Comparison of ENCODE assay signal across 14 cellular contexts in genomic region chr13:81596224-81596753, GRCh38.
DNase-seq lines count a peak whose midpoint lies in the region; TF ChIP-seq lines count a peak whose summit lies in the region.
"Had no signal": no experiment of that assay in that cellular context is flagged by ENCODE, and none has a peak within 500 bp of the region (broad histone marks: within the 10 kb centered on the region; RNA-seq: fewer than 3 reads in every experiment).

No MANE protein-coding gene starts in this region.

- no peak overlapping the region for H2AFZ ChIP-seq in mesenchymal stem cell (ENCODE audit: low read depth, low read length)
- H2AFZ ChIP-seq: GM23248 had no signal

- no peak for TF ChIP-seq CTCF in spleen (IDR thresholded peaks at IDR 0.05 in 8 of 11, conservative IDR thresholded peaks at IDR 0.05 in 3 of 11)
- TF ChIP-seq CTCF in CD14-positive monocyte (IDR thresholded peaks at IDR 0.05) = no peak

- H2BK12ac ChIP-seq in mesenchymal stem cell (ENCODE audit: low read length in 2 of 2) = no peak overlapping the region

- TF ChIP-seq POLR2A in spleen (IDR thresholded peaks at IDR 0.05) = no peak

- H3K4me2 ChIP-seq in mesenchymal stem cell (ENCODE audit: low read length, poor library complexity, severe bottlenecking) = peak overlapping the region; percentile 28

- no peak overlapping the region for H3K4me3 Mint-ChIP-seq in CD14-positive monocyte
- H3K4me3 Mint-ChIP-seq: B cell; CD4-positive, alpha-beta memory T cell had no signal

- H3K4me3 ChIP-seq in SK-N-MC (peak overlapping the region; percentile 6), mesenchymal stem cell (ENCODE audit: insufficient read depth in 1 of 2, low read depth in 1 of 2, low read length in 2 of 2) (no peak overlapping the region), spleen (no peak overlapping the region)
- H3K4me3 ChIP-seq: GM23248 had no signal

- no peak overlapping the region for H3K18ac ChIP-seq in mesenchymal stem cell (ENCODE audit: low read depth in 1 of 2, low read length in 2 of 2)

- H3K4me1 ChIP-seq in mesenchymal stem cell (ENCODE audit: control insufficient read depth, insufficient read depth, low read depth, low read length) (no peaks in the 10 kb centered on the region), spleen (no peaks in the 10 kb centered on the region)

- WGBS in mesenchymal stem cell = 96% methylated on average over 2 of the region's 2 CpGs
- WGBS in spleen, 5 donors = 54 to 80% (median 68%) methylated on average over 2 of the region's 2 CpGs

- no peak overlapping the region for H3K23ac ChIP-seq in mesenchymal stem cell (ENCODE audit: low read length in 2 of 2)

- DNase-seq in SK-N-MC (ENCODE audit: low read depth, low spot score) (peak; percentile 47), amniotic epithelial cell (ENCODE audit: low read depth) (peak; percentile 17), mesenchymal stem cell (no peak), renal cortical epithelial cell (ENCODE audit: low read depth) (peak; percentile 88), NCI-H82 (lab: John Stamatoyannopoulos, UW) (no peak), spleen (no peak), CD14-positive monocyte (ENCODE audit: low spot score) (no peak)
- DNase-seq: C1 segment of cervical spinal cord; CD4-positive, alpha-beta memory T cell; DMS153; DMS79 treated with DMSO at 0.1 percent for 48 hours; EL; GM23248 had no signal

- H3K9me3 Mint-ChIP-seq in CD14-positive monocyte = peaks cover 0 to 2% (median 0%) of the 10 kb centered on the region in 7 donors

- H3K27me3 ChIP-seq in mesenchymal stem cell (ENCODE audit: control insufficient read depth in 1 of 2, insufficient read depth in 1 of 2, low read length in 2 of 2) (no peaks in the 10 kb centered on the region), spleen (replicated peaks in 1 of 7) (no peaks in the 10 kb centered on the region)

- H3K4ac ChIP-seq in mesenchymal stem cell (ENCODE audit: low read depth in 1 of 2, low read length in 2 of 2) = no peak overlapping the region

- H2AK5ac ChIP-seq in mesenchymal stem cell (ENCODE audit: low read length, severe bottlenecking) = no peak overlapping the region

- no peaks in the 10 kb centered on the region for H3K9me3 ChIP-seq in SK-N-MC (ENCODE audit: low read depth, low read length)
- no peaks in the 10 kb centered on the region for H3K9me3 ChIP-seq in mesenchymal stem cell (ENCODE audit: control insufficient read depth, low read length)
- H3K9me3 ChIP-seq in spleen = no peaks in the 10 kb centered on the region

- no peaks in the 10 kb centered on the region for H3K36me3 Mint-ChIP-seq in CD14-positive monocyte
- H3K36me3 Mint-ChIP-seq: CD4-positive, alpha-beta memory T cell had no signal

- H3K79me1 ChIP-seq in mesenchymal stem cell (replicated peaks; ENCODE audit: low read length, poor library complexity, severe bottlenecking) = no peaks in the 10 kb centered on the region

- no peak overlapping the region for H3K9ac ChIP-seq in SK-N-MC (ENCODE audit: insufficient read length)
- H3K9ac ChIP-seq in mesenchymal stem cell (ENCODE audit: low read length) = no peak overlapping the region
- H3K9ac ChIP-seq: GM23248 had no signal

- no peaks in the 10 kb centered on the region for H3K4me1 Mint-ChIP-seq in CD14-positive monocyte
- H3K4me1 Mint-ChIP-seq: B cell; CD4-positive, alpha-beta memory T cell had no signal

- H2BK120ac ChIP-seq in mesenchymal stem cell (ENCODE audit: low read depth, low read length) = no peak overlapping the region

- intact Hi-C loops in spleen (cut with DNase I; ENCODE audit: low total_unique reads) (no loop called here), CD14-positive monocyte (cut with micrococcal nuclease) (no loop called here)

- H3K27ac ChIP-seq in SK-N-MC (0 out of 2 replicates have a peak overlapping the region, but pooled peaks have one; percentile 4), mesenchymal stem cell (ENCODE audit: low read length, poor library complexity, severe bottlenecking) (peak overlapping the region; percentile 69), spleen (no peak overlapping the region)
- H3K27ac ChIP-seq: GM23248 had no signal

- no peak overlapping the region for H4K91ac ChIP-seq in mesenchymal stem cell (ENCODE audit: low read length)

- no peak overlapping the region for H3K14ac ChIP-seq in mesenchymal stem cell (ENCODE audit: low read length in 2 of 2)

- H4K8ac ChIP-seq in mesenchymal stem cell (ENCODE audit: low read length) = no peak overlapping the region

- no peak overlapping the region for H3K27ac Mint-ChIP-seq in CD14-positive monocyte
- H3K27ac Mint-ChIP-seq: B cell; CD4-positive, alpha-beta memory T cell had no signal

- H2BK5ac ChIP-seq in mesenchymal stem cell (ENCODE audit: low read depth, low read length, poor library complexity, severe bottlenecking) = no peak overlapping the region

- H3K36me3 ChIP-seq in SK-N-MC (ENCODE audit: insufficient read depth, low read length) (no peaks in the 10 kb centered on the region), mesenchymal stem cell (ENCODE audit: control insufficient read depth in 1 of 2, insufficient read depth in 2 of 2, low read depth in 1 of 2, low read length in 2 of 2) (no peaks in the 10 kb centered on the region), spleen (no peaks in the 10 kb centered on the region)

- no peak overlapping the region for H2BK15ac ChIP-seq in mesenchymal stem cell (ENCODE audit: low read depth, poor library complexity, severe bottlenecking)

- no peaks in the 10 kb centered on the region for H3K27me3 Mint-ChIP-seq in CD14-positive monocyte (ENCODE audit: low read depth in 3 of 3)
- H3K27me3 Mint-ChIP-seq: B cell; CD4-positive, alpha-beta memory T cell had no signal

Comparison
In these comparisons a context has a peak if more than half of its experiments do, and no peak if none do; other contexts are left out.
1. DNase-seq: peak in SK-N-MC (single experiment), amniotic epithelial cell (single experiment) and renal cortical epithelial cell (single experiment); none in mesenchymal stem cell (single experiment), NCI-H82 (single experiment), spleen (single experiment) and CD14-positive monocyte (single experiment).
2. H3K27ac ChIP-seq: peak in SK-N-MC (single experiment) and mesenchymal stem cell (single experiment); none in spleen (0 of 8).